8 cellular contexts compared by ENCODE assay signal in the genomic region with DNA sequence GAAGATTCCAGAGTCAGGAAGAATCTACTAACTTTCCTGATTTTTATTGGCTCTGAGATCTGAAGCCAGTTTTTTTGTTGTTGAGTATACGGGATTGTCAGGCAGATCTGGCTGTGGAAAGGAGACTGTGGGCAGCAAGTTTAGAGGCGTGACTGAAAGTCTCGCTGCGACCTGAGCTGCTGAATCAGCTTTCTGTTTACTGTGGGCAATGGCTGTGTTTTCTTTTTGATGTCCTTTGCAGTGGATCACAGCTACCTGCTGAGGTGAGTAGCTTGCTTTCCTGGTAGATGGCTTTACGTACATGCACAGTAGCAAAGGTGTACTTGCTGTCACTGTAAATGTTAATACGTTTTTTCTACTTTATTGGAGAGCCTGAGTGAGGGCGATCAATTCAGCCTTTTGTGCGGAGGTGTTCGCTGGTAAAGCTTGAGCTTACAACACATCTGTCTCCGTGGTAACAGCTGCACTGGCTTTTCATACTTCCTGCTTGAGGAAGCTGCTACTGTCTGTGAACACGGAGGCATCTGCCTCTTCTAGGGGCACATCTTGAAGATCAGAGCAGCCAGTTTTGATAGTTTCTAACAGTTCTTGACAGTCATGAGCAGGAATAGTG.
DNase-seq lines count a peak whose midpoint lies in the region; ATAC-seq, FAIRE-seq and TF ChIP-seq lines count a peak whose summit lies in the region.
"Not testable (repeated sequence)": the region's sequence is repeated elsewhere in the genome, so short reads cannot be mapped to it uniquely, and the experiment has no call there.

No MANE protein-coding gene starts in this region.

- H3K9ac ChIP-seq in GM12878 (ENCODE audit: control insufficient read depth, insufficient read depth, low read length) = not testable (repeated sequence)

- 0 out of 2 replicates have a peak overlapping the region, but pooled peaks have one; percentile 49 for H3K4me3 ChIP-seq in ACC112 (ENCODE audit: low read depth, low read length)
- peak overlapping the region; percentile 53; the same call in 1 of the 2 replicates for H3K4me3 ChIP-seq in GM12878

- peak overlapping the region; percentile 80 for H3K27ac Mint-ChIP-seq in nephron progenitor cell

- H3K79me2 ChIP-seq in ACC112 (ENCODE audit: control insufficient read depth, insufficient read depth, low read length, unreplicated experiment); GM12878 (ENCODE audit: control insufficient read depth, insufficient read depth, low read length): not testable (repeated sequence)

- TF ChIP-seq RAD21 in GM12878 (IDR thresholded peaks at IDR 0.05; ENCODE audit: insufficient read depth, low read depth, low read length) = not testable (repeated sequence)

- intact Hi-C loops in GM12878 (cut with micrococcal nuclease; ENCODE audit: unreplicated experiment) = not testable (repeated sequence)

- TF ChIP-seq CTCF in GM20000 (IDR thresholded peaks at IDR 0.05; ENCODE audit: extremely low read depth, missing control alignments); GM12878 (IDR thresholded peaks at IDR 0.05 in 2 of 3, conservative IDR thresholded peaks at IDR 0.05 in 1 of 3; ENCODE audit: control insufficient read depth in 2 of 3, extremely low read depth in 1 of 3, insufficient read depth in 1 of 3, low read depth in 3 of 3, low read length in 3 of 3); nephron progenitor cell (IDR thresholded peaks at IDR 0.05): not testable (repeated sequence)

- peak; percentile 4 for DNase-seq in GM20000 (ENCODE audit: low spot score)
- DNase-seq in OCI-M1 (lab: John Stamatoyannopoulos, UW) = peak; percentile 71
- peak; percentile 68 for DNase-seq in activated CD8-positive, alpha-beta memory T cell treated with anti-CD3 and anti-CD28 coated beads for 24 hours
- DNase-seq in GM12878 (ENCODE audit: low read depth, low spot score) = peak; percentile 44
- DNase-seq in glomerular visceral epithelial cell (ENCODE audit: extremely low spot score) = peak; percentile 1
- DNase-seq in nephron progenitor cell = peak; percentile 17
- peak in 2 of 3 experiments; percentile 6 to 10 for DNase-seq in stimulated activated CD4-positive, alpha-beta T cell treated with anti-CD3 and anti-CD28 coated beads, TNF-alpha, amount 100 ng/mL, for 4 hours (ENCODE audit: low read depth in 3 of 3)

- H3K9me3 Mint-ChIP-seq in nephron progenitor cell = not testable (repeated sequence)

- CTCF ChIA-PET in GM12878 (lab: Yijun Ruan, JAX) = interaction anchor here (1.4 kb wide), 1 partner anchor 96 kb away, joined by 4 read pairs; no protein-coding TSS in a partner anchor

- not testable (repeated sequence) for TF ChIP-seq POLR2A in GM12878 (IDR thresholded peaks at IDR 0.05; ENCODE audit: low read depth, low read length)

- not testable (repeated sequence) for H3K27ac ChIP-seq in ACC112 (ENCODE audit: low read depth, low read length); GM12878 (ENCODE audit: control insufficient read depth, insufficient read depth)

- H4K20me1 ChIP-seq in GM12878 (ENCODE audit: control insufficient read depth, insufficient read depth) = not testable (repeated sequence)

- H3K9me3 ChIP-seq in GM12878 (replicated peaks; ENCODE audit: control insufficient read depth, insufficient read depth, low read length) = not testable (repeated sequence)

- WGBS in GM12878 (ENCODE audit: insufficient coverage, insufficient replicate concordance, low lambda C conversion rate, missing lambda C conversion rate) = 3% methylated on average over 11 of the region's 11 CpGs

- not testable (repeated sequence) for H3K36me3 ChIP-seq in ACC112 (ENCODE audit: insufficient read depth, low read length); GM12878 (ENCODE audit: control insufficient read depth in 2 of 2, insufficient read depth in 2 of 2, low read length in 1 of 2)

- in situ Hi-C loops in GM12878 (cut with MboI) = not testable (repeated sequence)

- not testable (repeated sequence) for H3K36me3 Mint-ChIP-seq in nephron progenitor cell (ENCODE audit: low read depth)

- peak overlapping the region; percentile 59 for H3K4me2 ChIP-seq in GM12878 (ENCODE audit: control insufficient read depth, insufficient read depth)

- POLR2A ChIA-PET in GM12878 (lab: Charles Lee) = not testable (repeated sequence)

- RAD21 ChIA-PET in GM12878 (lab: Charles Lee; ENCODE audit: unreplicated experiment) = interaction anchor here (1.3 to 1.9 kb wide), 2 partner anchors 64 to 671 kb away, joined by 4 read pairs; no protein-coding TSS in a partner anchor

- BruUV-seq in GM12878 (replicated peaks; lab: Mats Ljungman, UMichigan) = not testable (repeated sequence)

- peaks cover 81% of the 10 kb centered on the region for H3K4me1 Mint-ChIP-seq in nephron progenitor cell

- H3K4me1 ChIP-seq in ACC112 (ENCODE audit: control insufficient read depth, insufficient read depth, low read length, unreplicated experiment); GM12878 (ENCODE audit: control insufficient read depth, insufficient read depth, low read length): not testable (repeated sequence)

- not testable (repeated sequence) for TF ChIP-seq EP300 in GM12878 (IDR thresholded peaks at IDR 0.05; ENCODE audit: borderline replicate concordance in 1 of 2, control insufficient read depth in 1 of 2, low read depth in 2 of 2, low read length in 2 of 2)

- SMC1A ChIA-PET in GM12878 (lab: Charles Lee; ENCODE audit: uncharacterized antibody, unreplicated experiment) = interaction anchor here (0.7 to 1.2 kb wide), 3 partner anchors 13 to 97 kb away, joined by 3 to 4 read pairs (median 3); no protein-coding TSS in a partner anchor

- FAIRE-seq in GM12878 (lab: Jason Lieb, UNC) = not testable (repeated sequence)

- not testable (repeated sequence) for H2AFZ ChIP-seq in ACC112 (ENCODE audit: low read length, unreplicated experiment)
- H2AFZ ChIP-seq in GM12878 (ENCODE audit: control insufficient read depth, low read depth, low read length) = peak overlapping the region; percentile 77

- not testable (repeated sequence) for H3K27me3 ChIP-seq in ACC112 (ENCODE audit: insufficient read depth, low read length); GM12878 (replicated peaks in 1 of 2; ENCODE audit: control insufficient read depth in 2 of 2, insufficient read depth in 2 of 2, low read length in 1 of 2)

- not testable (repeated sequence) for H3K27me3 Mint-ChIP-seq in nephron progenitor cell (ENCODE audit: low read depth, poor library complexity)

- ATAC-seq in GM12878 = not testable (repeated sequence)

- H3K4me3 Mint-ChIP-seq in nephron progenitor cell = peak overlapping the region; percentile 44

TF ChIP-seq in GM12878, 131 proteins besides CTCF, POLR2A, EP300 and RAD21:
- TF ChIP-seq, protein P1, sequence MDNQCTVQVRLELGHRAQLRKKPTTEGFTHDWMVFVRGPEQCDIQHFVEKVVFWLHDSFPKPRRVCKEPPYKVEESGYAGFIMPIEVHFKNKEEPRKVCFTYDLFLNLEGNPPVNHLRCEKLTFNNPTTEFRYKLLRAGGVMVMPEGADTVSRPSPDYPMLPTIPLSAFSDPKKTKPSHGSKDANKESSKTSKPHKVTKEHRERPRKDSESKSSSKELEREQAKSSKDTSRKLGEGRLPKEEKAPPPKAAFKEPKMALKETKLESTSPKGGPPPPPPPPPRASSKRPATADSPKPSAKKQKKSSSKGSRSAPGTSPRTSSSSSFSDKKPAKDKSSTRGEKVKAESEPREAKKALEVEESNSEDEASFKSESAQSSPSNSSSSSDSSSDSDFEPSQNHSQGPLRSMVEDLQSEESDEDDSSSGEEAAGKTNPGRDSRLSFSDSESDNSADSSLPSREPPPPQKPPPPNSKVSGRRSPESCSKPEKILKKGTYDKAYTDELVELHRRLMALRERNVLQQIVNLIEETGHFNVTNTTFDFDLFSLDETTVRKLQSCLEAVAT (IDR thresholded peaks at IDR 0.05) = 0 out of 2 replicates have a peak, but pooled peaks have one; percentile 13
- peak in 1 of 2 experiments; percentile 35; a peak in 1 of 4 replicates for TF ChIP-seq BHLHE40 (IDR thresholded peaks at IDR 0.05; ENCODE audit: borderline replicate concordance in 1 of 2, low read depth in 2 of 2, low read length in 1 of 2)
- TF ChIP-seq, protein P2, sequence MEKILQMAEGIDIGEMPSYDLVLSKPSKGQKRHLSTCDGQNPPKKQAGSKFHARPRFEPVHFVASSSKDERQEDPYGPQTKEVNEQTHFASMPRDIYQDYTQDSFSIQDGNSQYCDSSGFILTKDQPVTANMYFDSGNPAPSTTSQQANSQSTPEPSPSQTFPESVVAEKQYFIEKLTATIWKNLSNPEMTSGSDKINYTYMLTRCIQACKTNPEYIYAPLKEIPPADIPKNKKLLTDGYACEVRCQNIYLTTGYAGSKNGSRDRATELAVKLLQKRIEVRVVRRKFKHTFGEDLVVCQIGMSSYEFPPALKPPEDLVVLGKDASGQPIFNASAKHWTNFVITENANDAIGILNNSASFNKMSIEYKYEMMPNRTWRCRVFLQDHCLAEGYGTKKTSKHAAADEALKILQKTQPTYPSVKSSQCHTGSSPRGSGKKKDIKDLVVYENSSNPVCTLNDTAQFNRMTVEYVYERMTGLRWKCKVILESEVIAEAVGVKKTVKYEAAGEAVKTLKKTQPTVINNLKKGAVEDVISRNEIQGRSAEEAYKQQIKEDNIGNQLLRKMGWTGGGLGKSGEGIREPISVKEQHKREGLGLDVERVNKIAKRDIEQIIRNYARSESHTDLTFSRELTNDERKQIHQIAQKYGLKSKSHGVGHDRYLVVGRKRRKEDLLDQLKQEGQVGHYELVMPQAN (conservative IDR thresholded peaks at IDR 0.05) = 0 out of 2 replicates have a peak, but pooled peaks have one; percentile 34
- peak; percentile 38; the same call in 1 of the 2 replicates for TF ChIP-seq SPI1 (IDR thresholded peaks at IDR 0.05; ENCODE audit: borderline replicate concordance, insufficient read depth, low read depth, low read length)

Comparison
In these comparisons a context has a peak if more than half of its experiments do, and no peak if none do; other contexts are left out.
1. DNase-seq: peak in every context shown above with its lines; median percentile 71 in OCI-M1; 68 in activated CD8-positive, alpha-beta memory T cell treated with anti-CD3 and anti-CD28 coated beads for 24 hours; 44 in GM12878; 17 in nephron progenitor cell; 8 in stimulated activated CD4-positive, alpha-beta T cell treated with anti-CD3 and anti-CD28 coated beads, TNF-alpha, amount 100 ng/mL, for 4 hours; 4 in GM20000; 1 in glomerular visceral epithelial cell.